In the genomic region with DNA sequence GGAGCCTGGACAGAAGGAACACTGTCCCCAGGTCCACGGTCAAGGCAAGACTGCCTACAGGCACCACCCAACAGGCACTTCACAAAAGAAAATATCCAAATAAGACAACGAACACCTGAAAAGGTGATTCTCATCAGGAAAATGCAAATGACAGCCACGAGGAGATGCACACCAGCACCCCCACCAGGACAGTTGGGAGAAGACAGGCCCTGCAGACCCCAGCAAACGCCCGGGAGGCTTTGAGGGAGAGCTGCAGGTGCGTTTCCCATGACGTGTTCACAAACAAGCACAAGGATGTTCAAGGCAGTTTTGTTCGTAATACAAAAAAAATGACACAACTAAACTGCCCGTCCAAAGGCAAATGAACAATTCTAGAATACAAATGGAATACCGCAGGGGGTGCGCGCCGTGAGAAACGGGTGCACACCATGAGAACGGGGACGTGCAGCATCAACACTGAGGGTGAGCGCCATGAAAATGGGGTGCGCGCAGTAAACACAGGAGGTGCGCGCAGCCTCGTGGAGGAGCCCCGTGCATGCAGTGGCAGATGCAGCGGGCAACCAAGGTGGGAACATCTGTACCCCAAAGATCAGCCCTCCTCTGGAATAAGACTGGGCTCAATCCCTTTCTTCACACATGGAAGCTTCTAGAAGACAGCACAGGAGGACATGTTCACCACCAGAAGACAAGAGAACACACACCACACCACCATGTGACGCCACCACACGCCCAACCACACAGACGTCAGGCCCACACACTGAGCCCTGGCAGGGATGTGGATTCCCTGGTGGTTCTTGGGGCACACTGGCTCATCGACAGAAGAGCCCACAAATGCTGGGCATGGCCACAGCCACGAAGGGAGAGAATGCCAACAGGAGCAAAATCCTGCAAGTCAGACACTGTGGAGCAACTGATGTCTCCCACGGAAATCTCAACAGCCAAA, we compare ENCODE assay signal across 8 cellular contexts.
A peak's percentile ranks its signal among the peaks of the same experiment; 100 is the strongest.
DNase-seq lines count a peak whose midpoint lies in the region; ATAC-seq and TF ChIP-seq lines count a peak whose summit lies in the region.

No MANE protein-coding gene starts in this region.

- peaks cover 0 to 29% (median 5%) of the 10 kb centered on the region in 12 donors for H3K4me1 ChIP-seq in heart left ventricle
- H3K4me1 ChIP-seq in thyroid gland = peaks cover 0 to under 1% of the 10 kb centered on the region in 2 donors

- DNase-seq in Right ventricle myocardium inferior (ENCODE audit: missing footprints) = peak; percentile 62
- no peak for DNase-seq in left cardiac atrium
- peak; percentile 21 for DNase-seq in activated CD8-positive, alpha-beta memory T cell treated with anti-CD3 and anti-CD28 coated beads, Interleukin-2, amount 50 U/mL, for 1 hour (ENCODE audit: extremely low read depth)
- DNase-seq in heart left ventricle = peak in 3 of 5 donors; percentile 14 to 53 (median 19)
- no peak for DNase-seq in thyroid gland
- no peak for DNase-seq in NCI-H82 treated with DMSO at 0.1 percent for 48 hours (lab: John Stamatoyannopoulos, UW; ENCODE audit: unreplicated experiment)
- no peak for DNase-seq in NCI-H1694 (lab: John Stamatoyannopoulos, UW)

- H3K36me3 ChIP-seq in heart left ventricle (peaks cover 0 to 50% (median 32%) of the 10 kb centered on the region in 9 donors), thyroid gland (peaks cover 4 to 13% of the 10 kb centered on the region in 2 donors)

- H3K27ac ChIP-seq in heart left ventricle (no peak overlapping the region), thyroid gland (no peak overlapping the region)

- intact Hi-C loops in Right ventricle myocardium inferior (cut with DNase I) (no loop called here), left cardiac atrium (cut with DNase I) (no loop called here), heart left ventricle (cut with DNase I) (no loop called here), thyroid gland (cut with DNase I) (no loop called here)

- TF ChIP-seq POLR2A in heart left ventricle (IDR thresholded peaks at IDR 0.05) (no peak), thyroid gland (IDR thresholded peaks at IDR 0.05) (no peak)

- WGBS in heart left ventricle, 4 donors = 83 to 86% (median 85%) methylated on average over 30 of the region's 30 CpGs
- 80 to 84% methylated on average over 28 of the region's 30 CpGs for WGBS in thyroid gland, 2 donors

- H3K4me3 ChIP-seq in heart left ventricle (no peak overlapping the region), thyroid gland (replicated peaks in 1 of 3) (no peak overlapping the region)

- H3K9me3 ChIP-seq in heart left ventricle (no peaks in the 10 kb centered on the region), thyroid gland (no peaks in the 10 kb centered on the region)

- TF ChIP-seq CTCF in heart left ventricle (IDR thresholded peaks at IDR 0.05) (peak in 9 of 12 donors; percentile 28 to 48 (median 33)), thyroid gland (IDR thresholded peaks at IDR 0.05) (peak in 4 of 6 experiments; percentile 14 to 46 (median 30))

- H3K27me3 ChIP-seq in heart left ventricle (no peaks in the 10 kb centered on the region), thyroid gland (no peaks in the 10 kb centered on the region)

- ATAC-seq in Right ventricle myocardium inferior (no peak), left cardiac atrium (no peak), heart left ventricle (peak in 1 of 4 donors; percentile 4), GM21367 (IDR thresholded peaks at IDR 0.05; ENCODE audit: unreplicated experiment) (no peak)

Comparison
In these comparisons a context has a peak if more than half of its experiments do, and no peak if none do; other contexts are left out.
1. DNase-seq: peak in Right ventricle myocardium inferior (single experiment), activated CD8-positive, alpha-beta memory T cell treated with anti-CD3 and anti-CD28 coated beads, Interleukin-2, amount 50 U/mL, for 1 hour (single experiment) and heart left ventricle (3 of 5); none in left cardiac atrium (single experiment), thyroid gland (0 of 2), NCI-H82 treated with DMSO at 0.1 percent for 48 hours (single experiment) and NCI-H1694 (single experiment).